ENCODE assay signal across 17 cellular contexts in the genomic region with DNA sequence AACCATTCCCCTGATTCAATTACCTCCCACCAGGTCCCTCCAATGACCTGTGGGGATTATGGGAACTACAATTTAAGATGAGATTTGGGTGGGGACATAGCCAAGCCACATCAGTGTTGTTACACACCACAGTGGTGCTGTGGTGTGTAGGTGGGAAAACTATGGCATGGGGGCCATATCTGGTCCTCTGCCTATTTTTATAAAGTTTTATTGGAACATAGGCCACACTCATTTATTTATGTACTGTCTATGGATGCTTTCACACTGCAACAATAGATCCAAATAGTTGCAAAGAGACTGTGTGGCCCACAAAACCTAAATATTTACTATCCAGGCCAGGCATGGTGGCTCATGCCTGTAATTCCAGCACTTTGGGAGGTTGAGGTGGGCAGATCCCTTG.
"Had no signal": no experiment of that assay in that cellular context is flagged by ENCODE, and none has a peak within 500 bp of the region (broad histone marks: within the 10 kb centered on the region; RNA-seq: fewer than 3 reads in every experiment).

No MANE protein-coding gene starts in this region.

- H3K36me3 ChIP-seq: upper lobe of left lung had no signal

- H3K4me3 ChIP-seq: dorsolateral prefrontal cortex, upper lobe of left lung had no signal

- H3K27me3 Mint-ChIP-seq: activated CD4-positive, alpha-beta memory T cell treated with anti-CD3 and anti-CD28 coated beads for 36 hours; activated CD4-positive, alpha-beta T cell treated with anti-CD3 and anti-CD28 coated beads for 36 hours; activated naive CD8-positive, alpha-beta T cell; T-helper 17 cell had no signal

- H3K4me3 Mint-ChIP-seq: activated CD4-positive, alpha-beta memory T cell treated with anti-CD3 and anti-CD28 coated beads for 36 hours; activated CD4-positive, alpha-beta T cell treated with anti-CD3 and anti-CD28 coated beads for 36 hours; activated naive CD8-positive, alpha-beta T cell; activated T-helper 1 cell treated with anti-CD3 and anti-CD28 coated beads, Interleukin-12 subunit alpha, Interleukin-12 subunit beta, Interleukin-2, Interleukin-4 antibody, amounts not matched to agents 30 ng/mL and 10 ng/mL and 1 ng/mL, durations not matched to agents 14 hours and 24 hours and 36 hours; nephron progenitor cell; T-helper 17 cell had no signal

- H3K36me3 Mint-ChIP-seq: activated CD4-positive, alpha-beta memory T cell treated with anti-CD3 and anti-CD28 coated beads for 36 hours had no signal

- H3K9me3 ChIP-seq: upper lobe of left lung had no signal

- ATAC-seq: activated CD4-positive, alpha-beta T cell treated with anti-CD3 and anti-CD28 coated beads for 36 hours; left lobe of liver; T-helper 17 cell had no signal

- H3K27ac ChIP-seq: upper lobe of left lung had no signal

- H3K27ac Mint-ChIP-seq: activated CD4-positive, alpha-beta memory T cell treated with anti-CD3 and anti-CD28 coated beads for 36 hours; activated CD4-positive, alpha-beta T cell treated with anti-CD3 and anti-CD28 coated beads for 36 hours; activated naive CD8-positive, alpha-beta T cell; activated T-helper 1 cell treated with anti-CD3 and anti-CD28 coated beads, Interleukin-12 subunit alpha, Interleukin-12 subunit beta, Interleukin-2, Interleukin-4 antibody, amounts not matched to agents 30 ng/mL and 10 ng/mL and 1 ng/mL, durations not matched to agents 14 hours and 24 hours and 36 hours; nephron progenitor cell; T-helper 17 cell had no signal

- DNase-seq: activated CD4-positive, alpha-beta memory T cell treated with anti-CD3 and anti-CD28 coated beads for 36 hours; activated CD4-positive, alpha-beta T cell treated with anti-CD3 and anti-CD28 coated beads for 36 hours; activated T-cell treated with anti-CD3 and anti-CD28 coated beads for 4 hours; dorsolateral prefrontal cortex; foreskin melanocyte; kidney; nephron progenitor cell; nucleus accumbens; stimulated activated CD4-positive, alpha-beta T cell treated with anti-CD3 and anti-CD28 coated beads, Interleukin-12 subunit alpha, Interleukin-12 subunit beta, amount 100 ng/mL, for 4 hours; stimulated activated CD4-positive, alpha-beta T cell treated with anti-CD3 and anti-CD28 coated beads, Interleukin-1b, Interleukin-23, amount 100 ng/mL, for 48 hours; stimulated activated CD8-positive, alpha-beta memory T cell treated with anti-CD3 and anti-CD28 coated beads, Interleukin-4, amount 100 ng/mL, for 48 hours; stimulated activated naive CD4-positive, alpha-beta T cell; T-helper 17 cell; upper lobe of left lung had no signal

- H3K9me3 Mint-ChIP-seq: activated CD4-positive, alpha-beta memory T cell treated with anti-CD3 and anti-CD28 coated beads for 36 hours; activated T-helper 1 cell treated with anti-CD3 and anti-CD28 coated beads, Interleukin-12 subunit alpha, Interleukin-12 subunit beta, Interleukin-2, Interleukin-4 antibody, amounts not matched to agents 30 ng/mL and 10 ng/mL and 1 ng/mL, durations not matched to agents 14 hours and 24 hours and 36 hours had no signal

- H3K27me3 ChIP-seq: dorsolateral prefrontal cortex, upper lobe of left lung had no signal
